9 cellular contexts compared by ENCODE assay signal in the genomic region with DNA sequence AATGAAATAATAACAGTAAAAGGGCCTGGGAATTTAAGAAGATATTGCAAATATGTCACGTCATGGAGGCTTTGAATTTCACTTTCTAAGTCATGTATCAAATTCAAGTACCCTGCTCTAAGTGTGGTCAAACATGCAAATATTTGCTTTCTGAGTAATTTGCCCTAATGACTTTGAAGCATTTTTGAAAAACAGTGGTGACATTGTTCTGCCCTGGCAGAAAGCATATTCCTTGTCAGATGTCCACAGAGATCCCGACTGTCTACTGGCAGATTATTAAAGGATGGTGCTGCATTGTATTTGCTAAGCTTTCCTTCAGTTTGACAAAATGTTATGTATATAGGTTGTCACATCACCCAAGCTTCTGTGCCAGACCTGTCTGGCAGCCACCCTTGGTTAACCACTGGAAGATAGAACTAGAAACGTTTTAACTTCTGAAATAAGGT.
DNase-seq lines count a peak whose midpoint lies in the region; ATAC-seq and TF ChIP-seq lines count a peak whose summit lies in the region.
"Had no signal": no experiment of that assay in that cellular context is flagged by ENCODE, and none has a peak within 500 bp of the region (broad histone marks: within the 10 kb centered on the region; RNA-seq: fewer than 3 reads in every experiment).

No MANE protein-coding gene starts in this region.

- POLR2A ChIA-PET in CD8-positive, alpha-beta memory T cell (lab: Charles Lee): no interaction called here

- H3K4me1 ChIP-seq in ACC112 (ENCODE audit: control insufficient read depth, insufficient read depth, low read length, unreplicated experiment) (peaks cover 18% of the 10 kb centered on the region), gastroesophageal sphincter (peaks cover 0 to 21% (median 0%) of the 10 kb centered on the region in 3 donors)
- no peaks in the 10 kb centered on the region for H3K4me1 ChIP-seq in CD8-positive, alpha-beta memory T cell (ENCODE audit: insufficient read depth, low read length)

- H3K27me3 ChIP-seq in ACC112 (ENCODE audit: insufficient read depth, low read length): no peaks in the 10 kb centered on the region
- no peaks in the 10 kb centered on the region for H3K27me3 ChIP-seq in gastroesophageal sphincter
- H3K27me3 ChIP-seq in CD8-positive, alpha-beta memory T cell (ENCODE audit: insufficient read depth, low read length, poor library complexity, severe bottlenecking): no peaks in the 10 kb centered on the region

- H3K79me2 ChIP-seq in ACC112 (ENCODE audit: control insufficient read depth, insufficient read depth, low read length, unreplicated experiment): no peaks in the 10 kb centered on the region

- ATAC-seq in GM21717 (IDR thresholded peaks at IDR 0.05; ENCODE audit: unreplicated experiment) (peak; percentile 53), gastroesophageal sphincter (no peak)
- ATAC-seq in stimulated activated naive CD8-positive, alpha-beta T cell treated with anti-CD3 and anti-CD28 coated beads, Interleukin-15, amount 100 ng/mL, for 72 hours: no peak

- peaks cover 10% of the 10 kb centered on the region for H3K4me1 Mint-ChIP-seq in T-helper 2 cell treated with Interferon-gamma antibody and Interleukin-4, amounts not matched to agents 5 μg/mL and 100 μg/mL, for 36 hours (ENCODE audit: low read depth)
- H3K4me1 Mint-ChIP-seq in CD8-positive, alpha-beta memory T cell: no peaks in the 10 kb centered on the region
- H3K4me1 Mint-ChIP-seq in stimulated activated naive CD8-positive, alpha-beta T cell treated with anti-CD3 and anti-CD28 coated beads, Interleukin-15, amount 100 ng/mL, for 72 hours: peaks cover 3% of the 10 kb centered on the region

- H3K27me3 Mint-ChIP-seq in T-helper 2 cell treated with Interferon-gamma antibody and Interleukin-4, amounts not matched to agents 5 μg/mL and 100 μg/mL, for 36 hours (ENCODE audit: low read depth): peaks cover 2% of the 10 kb centered on the region
- peaks cover 0 to 5% of the 10 kb centered on the region in 2 donors for H3K27me3 Mint-ChIP-seq in CD8-positive, alpha-beta memory T cell
- H3K27me3 Mint-ChIP-seq in stimulated activated naive CD8-positive, alpha-beta T cell treated with anti-CD3 and anti-CD28 coated beads, Interleukin-15, amount 100 ng/mL, for 72 hours: no peaks in the 10 kb centered on the region

- WGBS in gastroesophageal sphincter (ENCODE audit: low coverage in 1 of 2), 2 donors: 27 to 47% methylated on average over 2 to 3 of the region's 3 CpGs

- DNase-seq in NCI-H1930 (lab: John Stamatoyannopoulos, UW) (peak; percentile 37 to 79), fibroblast of the aortic adventitia (ENCODE audit: low read depth) (peak; percentile 35)
- DNase-seq in T-helper 2 cell treated with Interferon-gamma antibody and Interleukin-4, amounts not matched to agents 5 μg/mL and 100 μg/mL, for 36 hours (ENCODE audit: low spot score): no peak
- DNase-seq in CD8-positive, alpha-beta memory T cell: no peak
- DNase-seq in stimulated activated naive CD8-positive, alpha-beta T cell treated with anti-CD3 and anti-CD28 coated beads, Interleukin-15, amount 100 ng/mL, for 72 hours: no peak

- H3K36me3 Mint-ChIP-seq in T-helper 2 cell treated with Interferon-gamma antibody and Interleukin-4, amounts not matched to agents 5 μg/mL and 100 μg/mL, for 36 hours (ENCODE audit: low read depth): no peaks in the 10 kb centered on the region
- no peaks in the 10 kb centered on the region for H3K36me3 Mint-ChIP-seq in CD8-positive, alpha-beta memory T cell

- H3K27ac ChIP-seq in ACC112 (ENCODE audit: low read depth, low read length) (peak overlapping the region; percentile 60), gastroesophageal sphincter (no peak overlapping the region)
- no peak overlapping the region for H3K27ac ChIP-seq in CD8-positive, alpha-beta memory T cell (ENCODE audit: low read depth, low read length)
- H3K27ac ChIP-seq: C4-2B had no signal

- no peaks in the 10 kb centered on the region for H3K9me3 ChIP-seq in gastroesophageal sphincter
- H3K9me3 ChIP-seq in CD8-positive, alpha-beta memory T cell (ENCODE audit: low read length): no peaks in the 10 kb centered on the region

- H3K9me3 Mint-ChIP-seq in T-helper 2 cell treated with Interferon-gamma antibody and Interleukin-4, amounts not matched to agents 5 μg/mL and 100 μg/mL, for 36 hours: no peaks in the 10 kb centered on the region
- no peaks in the 10 kb centered on the region for H3K9me3 Mint-ChIP-seq in CD8-positive, alpha-beta memory T cell
- no peaks in the 10 kb centered on the region for H3K9me3 Mint-ChIP-seq in stimulated activated naive CD8-positive, alpha-beta T cell treated with anti-CD3 and anti-CD28 coated beads, Interleukin-15, amount 100 ng/mL, for 72 hours

- no peak overlapping the region for H3K27ac Mint-ChIP-seq in T-helper 2 cell treated with Interferon-gamma antibody and Interleukin-4, amounts not matched to agents 5 μg/mL and 100 μg/mL, for 36 hours
- H3K27ac Mint-ChIP-seq in CD8-positive, alpha-beta memory T cell: no peak overlapping the region
- no peak overlapping the region for H3K27ac Mint-ChIP-seq in stimulated activated naive CD8-positive, alpha-beta T cell treated with anti-CD3 and anti-CD28 coated beads, Interleukin-15, amount 100 ng/mL, for 72 hours

- CTCF ChIA-PET in CD8-positive, alpha-beta memory T cell (lab: Charles Lee): no interaction called here

- no peaks in the 10 kb centered on the region for H3K36me3 ChIP-seq in ACC112 (ENCODE audit: insufficient read depth, low read length)
- no peaks in the 10 kb centered on the region for H3K36me3 ChIP-seq in gastroesophageal sphincter
- no peaks in the 10 kb centered on the region for H3K36me3 ChIP-seq in CD8-positive, alpha-beta memory T cell (ENCODE audit: insufficient read depth, low read length)

- H2AFZ ChIP-seq in ACC112 (ENCODE audit: low read length, unreplicated experiment): peak overlapping the region; percentile 71

- H3K4me3 ChIP-seq in ACC112 (ENCODE audit: low read depth, low read length) (peak overlapping the region; percentile 13; the same call in 1 of the 2 replicates), fibroblast of the aortic adventitia (ENCODE audit: low read depth, low read length) (no peak overlapping the region), gastroesophageal sphincter (no peak overlapping the region)
- H3K4me3 ChIP-seq in CD8-positive, alpha-beta memory T cell (ENCODE audit: low read length): no peak overlapping the region

- TF ChIP-seq CTCF in fibroblast of the aortic adventitia (IDR thresholded peaks at IDR 0.05; ENCODE audit: insufficient read depth, low read length) (no peak), gastroesophageal sphincter (IDR thresholded peaks at IDR 0.05) (no peak)

- TF ChIP-seq EP300 in gastroesophageal sphincter (IDR thresholded peaks at IDR 0.05): no peak

- TF ChIP-seq POLR2A in gastroesophageal sphincter (IDR thresholded peaks at IDR 0.05): no peak

- no peak overlapping the region for H3K4me3 Mint-ChIP-seq in T-helper 2 cell treated with Interferon-gamma antibody and Interleukin-4, amounts not matched to agents 5 μg/mL and 100 μg/mL, for 36 hours
- H3K4me3 Mint-ChIP-seq in CD8-positive, alpha-beta memory T cell: no peak overlapping the region
- H3K4me3 Mint-ChIP-seq in stimulated activated naive CD8-positive, alpha-beta T cell treated with anti-CD3 and anti-CD28 coated beads, Interleukin-15, amount 100 ng/mL, for 72 hours: no peak overlapping the region

Comparison
In these comparisons a context has a peak if more than half of its experiments do, and no peak if none do; other contexts are left out.
1. DNase-seq: peak in NCI-H1930 (2 of 2) and fibroblast of the aortic adventitia (single experiment); none in T-helper 2 cell treated with Interferon-gamma antibody and Interleukin-4, amounts not matched to agents 5 μg/mL and 100 μg/mL, for 36 hours (single experiment), CD8-positive, alpha-beta memory T cell (0 of 5) and stimulated activated naive CD8-positive, alpha-beta T cell treated with anti-CD3 and anti-CD28 coated beads, Interleukin-15, amount 100 ng/mL, for 72 hours (0 of 2).